18 cellular contexts compared by ENCODE assay signal in genomic region chr12:13114251-13115052, GRCh38. TPM values are rescaled to one million over a fixed set of nuclear protein-coding genes. Genes with fewer than 3 reads are reported as not detected.
DNase-seq lines count a peak whose midpoint lies in the region; TF ChIP-seq lines count a peak whose summit lies in the region.
"Had no signal": no experiment of that assay in that cellular context is flagged by ENCODE, and none has a peak within 500 bp of the region (broad histone marks: within the 10 kb centered on the region; RNA-seq: fewer than 3 reads in every experiment).

No MANE protein-coding gene starts in this region.

- no peak overlapping the region for H2BK12ac ChIP-seq in mesenchymal stem cell (ENCODE audit: low read length in 2 of 2)

- no peaks in the 10 kb centered on the region for H3K79me1 ChIP-seq in mesenchymal stem cell (replicated peaks; ENCODE audit: low read length, poor library complexity, severe bottlenecking)

- H2BK15ac ChIP-seq in mesenchymal stem cell (ENCODE audit: low read depth, poor library complexity, severe bottlenecking): no peak overlapping the region

- H3K14ac ChIP-seq in mesenchymal stem cell (ENCODE audit: low read length in 2 of 2): no peak overlapping the region

- no peak overlapping the region for H3K9ac ChIP-seq in mesenchymal stem cell (ENCODE audit: low read length)
- H3K9ac ChIP-seq in subcutaneous abdominal adipose tissue (ENCODE audit: low read length in 5 of 5): no peak overlapping the region

- no peaks in the 10 kb centered on the region for H3K9me3 Mint-ChIP-seq in MCF 10A (ENCODE audit: unreplicated experiment)
- H3K9me3 Mint-ChIP-seq: CD4-positive, alpha-beta T cell had no signal

- no peak for TF ChIP-seq POLR2A in breast epithelium (IDR thresholded peaks at IDR 0.05)

- POLR2A ChIA-PET in MCF 10A (lab: Yijun Ruan, JAX): interaction anchor here (0.8 to 1.4 kb wide), 2 partner anchors 11 to 21 kb away, joined by 3 to 5 read pairs; partner anchors contain the start of gene GSG1

- no peak overlapping the region for H3K4me3 Mint-ChIP-seq in MCF 10A (ENCODE audit: unreplicated experiment)
- H3K4me3 Mint-ChIP-seq: CD4-positive, alpha-beta T cell had no signal

- H3K9me3 ChIP-seq in breast epithelium: peaks cover 0 to 6% of the 10 kb centered on the region in 2 donors
- H3K9me3 ChIP-seq in mesenchymal stem cell (ENCODE audit: control insufficient read depth, low read length): no peaks in the 10 kb centered on the region
- peaks cover 0 to 4% (median 0%) of the 10 kb centered on the region in 5 donors for H3K9me3 ChIP-seq in subcutaneous abdominal adipose tissue (ENCODE audit: control insufficient read depth in 5 of 5, low read length in 5 of 5)

- 81% methylated on average over 15 of the region's 15 CpGs for whole genome bisulfite sequencing in mesenchymal stem cell

- H4K8ac ChIP-seq in mesenchymal stem cell (ENCODE audit: low read length): no peak overlapping the region

- H3K4me2 ChIP-seq in mesenchymal stem cell (ENCODE audit: low read length, poor library complexity, severe bottlenecking): peak overlapping the region; percentile 64

- peak overlapping the region; percentile 6 for H2AK5ac ChIP-seq in mesenchymal stem cell (ENCODE audit: low read length, severe bottlenecking)

- peak overlapping the region; percentile 53 to 71 for H3K27ac ChIP-seq in breast epithelium
- H3K27ac ChIP-seq in mesenchymal stem cell (ENCODE audit: low read length, poor library complexity, severe bottlenecking): peak overlapping the region; percentile 46
- H3K27ac ChIP-seq in subcutaneous abdominal adipose tissue (ENCODE audit: low read depth, low read length): no peak overlapping the region
- H3K27ac ChIP-seq: brain microvascular endothelial cell, WERI-Rb-1 had no signal

- no peaks in the 10 kb centered on the region for H3K4me1 Mint-ChIP-seq in MCF 10A (ENCODE audit: insufficient read depth, unreplicated experiment)

- no peak overlapping the region for H3K27ac Mint-ChIP-seq in MCF 10A (ENCODE audit: low read depth, unreplicated experiment)
- H3K27ac Mint-ChIP-seq: CD4-positive, alpha-beta T cell had no signal

- intact Hi-C loops in breast epithelium (cut with DNase I; ENCODE audit: low total_unique reads): no loop called here
- intact Hi-C loops in MCF 10A (cut with micrococcal nuclease): no loop called here

- H4K91ac ChIP-seq in mesenchymal stem cell (ENCODE audit: low read length): peak overlapping the region; percentile 11

- no peak overlapping the region for H3K23ac ChIP-seq in mesenchymal stem cell (ENCODE audit: low read length in 2 of 2)

- H3K36me3 ChIP-seq in breast epithelium: no peaks in the 10 kb centered on the region
- no peaks in the 10 kb centered on the region for H3K36me3 ChIP-seq in mesenchymal stem cell (ENCODE audit: control insufficient read depth in 1 of 2, insufficient read depth in 2 of 2, low read depth in 1 of 2, low read length in 2 of 2)
- H3K36me3 ChIP-seq in subcutaneous abdominal adipose tissue (ENCODE audit: control insufficient read depth in 5 of 5, insufficient read depth in 5 of 5, low read length in 5 of 5): no peaks in the 10 kb centered on the region
- H3K36me3 ChIP-seq: brain microvascular endothelial cell, WERI-Rb-1 had no signal

- H2BK5ac ChIP-seq in mesenchymal stem cell (ENCODE audit: low read depth, low read length, poor library complexity, severe bottlenecking): no peak overlapping the region

- no peaks in the 10 kb centered on the region for H3K27me3 Mint-ChIP-seq in MCF 10A (ENCODE audit: insufficient read depth, unreplicated experiment)

- H3K27me3 ChIP-seq in breast epithelium: no peaks in the 10 kb centered on the region
- H3K27me3 ChIP-seq in mesenchymal stem cell (ENCODE audit: control insufficient read depth in 1 of 2, insufficient read depth in 1 of 2, low read length in 2 of 2): no peaks in the 10 kb centered on the region
- H3K27me3 ChIP-seq in subcutaneous abdominal adipose tissue (ENCODE audit: control insufficient read depth in 5 of 5, insufficient read depth in 4 of 5, low read length in 5 of 5): no peaks in the 10 kb centered on the region
- H3K27me3 ChIP-seq: brain microvascular endothelial cell had no signal

- peak overlapping the region in 1 of 2 experiments; percentile 10 for H3K18ac ChIP-seq in mesenchymal stem cell (ENCODE audit: low read depth in 1 of 2, low read length in 2 of 2)

- DNase-seq in breast epithelium (ENCODE audit: low spot score in 2 of 2) (no peak), MCF 10A (ENCODE audit: unreplicated experiment) (no peak), ecto neural progenitor cell (ENCODE audit: low spot score) (peak; percentile 86), mesenchymal stem cell (no peak), SKM-1 (lab: John Stamatoyannopoulos, UW; ENCODE audit: unreplicated experiment) (no peak), NCI-H2171 (lab: John Stamatoyannopoulos, UW) (no peak), AML-193 (lab: John Stamatoyannopoulos, UW) (no peak)
- DNase-seq: 8988T; activated gamma-delta T cell; brain microvascular endothelial cell; CD4-positive, alpha-beta T cell; effector memory CD4-positive, alpha-beta T cell; NCI-H1092 treated with DMSO at 0.1 percent for 48 hours; NCI-H345; stimulated activated CD4-positive, alpha-beta T cell treated with anti-CD3 and anti-CD28 coated beads, Interleukin-4, amount 100 ng/mL, for 24 hours; WERI-Rb-1 had no signal

- CTCF ChIA-PET in MCF 10A (lab: Yijun Ruan, JAX): interaction anchor here (0.5 to 2.0 kb wide), 4 partner anchors 19 to 419 kb away, joined by 3 to 8 read pairs (median 4); partner anchors contain the start of gene GPR19

- H2AFZ ChIP-seq in mesenchymal stem cell (ENCODE audit: low read depth, low read length): no peak overlapping the region

- peak overlapping the region in 1 of 3 donors; percentile 31 for H3K4me3 ChIP-seq in breast epithelium
- no peak overlapping the region for H3K4me3 ChIP-seq in mesenchymal stem cell (ENCODE audit: insufficient read depth in 1 of 2, low read depth in 1 of 2, low read length in 2 of 2)
- H3K4me3 ChIP-seq in subcutaneous abdominal adipose tissue (ENCODE audit: low read depth in 1 of 5, low read length in 5 of 5): peak overlapping the region; percentile 4 to 50 (median 17)

- TF ChIP-seq CTCF in breast epithelium (IDR thresholded peaks at IDR 0.05) (no peak), MCF 10A (IDR thresholded peaks at IDR 0.05; ENCODE audit: unreplicated experiment) (no peak)

- H3K36me3 Mint-ChIP-seq in MCF 10A (ENCODE audit: insufficient read depth, unreplicated experiment): no peaks in the 10 kb centered on the region

- no peak overlapping the region for H3K4ac ChIP-seq in mesenchymal stem cell (ENCODE audit: low read depth in 1 of 2, low read length in 2 of 2)

- no TSS peak for BruUV-seq in MCF 10A (replicated peaks; lab: Mats Ljungman, UMichigan)

- no peak overlapping the region for H2BK120ac ChIP-seq in mesenchymal stem cell (ENCODE audit: low read depth, low read length)

- H3K4me1 ChIP-seq in breast epithelium: no peaks in the 10 kb centered on the region
- H3K4me1 ChIP-seq in mesenchymal stem cell (ENCODE audit: control insufficient read depth, insufficient read depth, low read depth, low read length): peaks cover 4% of the 10 kb centered on the region
- H3K4me1 ChIP-seq in subcutaneous abdominal adipose tissue (ENCODE audit: control insufficient read depth in 5 of 5, insufficient read depth in 5 of 5, low read length in 5 of 5): peaks cover 0 to 37% (median 17%) of the 10 kb centered on the region in 5 donors

RNA-seq across cellular contexts. Expression of gene GSG1, which starts 11.0 kb away (rescaled TPM):
- total RNA-seq in breast epithelium (not detected), MCF 10A (2022) (not detected in 2 replicates)
- polyA plus RNA-seq in mesenchymal stem cell (2013, experiment 1 of 2): 0.04 TPM
- not detected for polyA plus RNA-seq in mesenchymal stem cell (2013, experiment 2 of 2)
- total RNA-seq: CD4-positive, alpha-beta T cell had no signal
- polyA plus RNA-seq: urinary bladder had no signal

Comparison
In these comparisons a context has a peak if more than half of its experiments do, and no peak if none do; other contexts are left out.
1. H3K4me3 ChIP-seq: peak in subcutaneous abdominal adipose tissue (5 of 5); none in mesenchymal stem cell (0 of 2).